Comparison of ENCODE assay signal across 1 cellular context in the genomic region with DNA sequence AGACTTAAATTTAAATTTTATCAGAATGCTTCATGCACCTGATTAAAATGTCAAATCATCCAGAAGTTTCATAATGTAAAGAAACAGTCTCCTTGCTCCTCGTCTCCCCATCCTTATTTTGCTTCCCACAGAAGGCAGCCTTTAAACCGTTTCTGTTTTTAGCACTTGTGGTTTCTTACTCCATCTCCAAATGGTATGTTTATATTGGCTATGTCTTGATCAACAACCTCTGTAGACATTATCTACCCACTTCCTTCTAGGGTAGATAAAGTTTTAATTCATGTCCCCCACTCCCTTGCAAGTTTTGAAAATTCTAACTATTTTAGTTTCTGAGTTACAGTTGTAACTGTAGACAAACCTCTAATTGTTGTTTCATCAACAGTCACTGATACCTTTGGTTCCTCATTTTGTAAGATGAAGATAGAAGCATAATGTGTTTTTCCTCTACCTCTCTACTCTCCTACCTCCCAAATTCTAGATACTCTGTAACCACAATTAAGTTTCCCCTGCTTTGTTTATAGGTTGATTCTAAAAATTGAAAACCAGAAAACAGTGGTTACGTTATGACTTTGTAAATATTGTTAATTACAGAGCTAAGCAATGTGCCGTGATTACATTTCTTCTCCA.
TF ChIP-seq lines count a peak whose summit lies in the region.

No MANE protein-coding gene starts in this region.

TF ChIP-seq in GM12878, 131 proteins besides CTCF, POLR2A, EP300 and RAD21 (continued from another document):
- TF ChIP-seq, protein P1, sequence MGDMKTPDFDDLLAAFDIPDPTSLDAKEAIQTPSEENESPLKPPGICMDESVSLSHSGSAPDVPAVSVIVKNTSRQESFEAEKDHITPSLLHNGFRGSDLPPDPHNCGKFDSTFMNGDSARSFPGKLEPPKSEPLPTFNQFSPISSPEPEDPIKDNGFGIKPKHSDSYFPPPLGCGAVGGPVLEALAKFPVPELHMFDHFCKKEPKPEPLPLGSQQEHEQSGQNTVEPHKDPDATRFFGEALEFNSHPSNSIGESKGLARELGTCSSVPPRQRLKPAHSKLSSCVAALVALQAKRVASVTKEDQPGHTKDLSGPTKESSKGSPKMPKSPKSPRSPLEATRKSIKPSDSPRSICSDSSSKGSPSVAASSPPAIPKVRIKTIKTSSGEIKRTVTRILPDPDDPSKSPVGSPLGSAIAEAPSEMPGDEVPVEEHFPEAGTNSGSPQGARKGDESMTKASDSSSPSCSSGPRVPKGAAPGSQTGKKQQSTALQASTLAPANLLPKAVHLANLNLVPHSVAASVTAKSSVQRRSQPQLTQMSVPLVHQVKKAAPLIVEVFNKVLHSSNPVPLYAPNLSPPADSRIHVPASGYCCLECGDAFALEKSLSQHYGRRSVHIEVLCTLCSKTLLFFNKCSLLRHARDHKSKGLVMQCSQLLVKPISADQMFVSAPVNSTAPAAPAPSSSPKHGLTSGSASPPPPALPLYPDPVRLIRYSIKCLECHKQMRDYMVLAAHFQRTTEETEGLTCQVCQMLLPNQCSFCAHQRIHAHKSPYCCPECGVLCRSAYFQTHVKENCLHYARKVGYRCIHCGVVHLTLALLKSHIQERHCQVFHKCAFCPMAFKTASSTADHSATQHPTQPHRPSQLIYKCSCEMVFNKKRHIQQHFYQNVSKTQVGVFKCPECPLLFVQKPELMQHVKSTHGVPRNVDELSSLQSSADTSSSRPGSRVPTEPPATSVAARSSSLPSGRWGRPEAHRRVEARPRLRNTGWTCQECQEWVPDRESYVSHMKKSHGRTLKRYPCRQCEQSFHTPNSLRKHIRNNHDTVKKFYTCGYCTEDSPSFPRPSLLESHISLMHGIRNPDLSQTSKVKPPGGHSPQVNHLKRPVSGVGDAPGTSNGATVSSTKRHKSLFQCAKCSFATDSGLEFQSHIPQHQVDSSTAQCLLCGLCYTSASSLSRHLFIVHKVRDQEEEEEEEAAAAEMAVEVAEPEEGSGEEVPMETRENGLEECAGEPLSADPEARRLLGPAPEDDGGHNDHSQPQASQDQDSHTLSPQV (IDR thresholded peaks at IDR 0.05): no peak
